8 cellular contexts compared by ENCODE assay signal in the genomic region with DNA sequence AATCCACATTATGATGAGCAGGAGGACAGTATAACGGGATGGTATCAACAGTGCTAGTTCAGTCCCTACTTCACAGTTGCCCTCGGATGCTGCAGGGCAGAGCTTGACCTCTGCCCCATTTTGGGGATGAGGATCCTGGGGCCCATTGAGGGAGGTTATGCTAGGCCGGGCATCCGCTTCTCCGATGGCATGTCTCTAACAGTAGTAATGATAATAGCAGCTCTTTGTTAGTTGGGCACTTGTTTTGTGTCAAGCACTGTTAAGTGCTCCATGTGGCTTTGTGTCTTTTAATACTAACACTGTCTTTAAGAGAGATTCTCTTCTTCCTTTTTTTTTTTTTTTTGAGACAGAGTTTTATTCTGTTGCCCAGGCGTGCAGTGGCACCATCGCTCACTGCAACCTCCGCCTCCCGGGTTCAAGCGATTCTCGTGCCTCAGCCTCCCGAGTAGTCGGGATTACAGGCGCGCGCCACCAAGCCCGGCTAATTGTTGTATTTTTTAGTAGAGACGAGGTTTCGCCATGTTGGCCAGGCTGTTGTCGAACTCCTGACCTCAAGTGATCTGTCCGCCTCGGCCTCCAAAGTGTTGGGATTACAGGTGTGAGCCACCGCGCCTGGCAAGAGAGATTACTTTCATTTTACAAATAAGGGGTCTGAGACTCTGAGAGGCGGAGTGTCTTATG. TPM values are rescaled to one million over a fixed set of nuclear protein-coding genes. Genes with fewer than 3 reads are reported as not detected.
DNase-seq lines count a peak whose midpoint lies in the region; ATAC-seq lines count a peak whose summit lies in the region.

No MANE protein-coding gene starts in this region.

- no peaks in the 10 kb centered on the region for H3K27me3 ChIP-seq in right cardiac atrium (ENCODE audit: control insufficient read depth, insufficient read depth)

- ATAC-seq in right cardiac atrium = peak in 1 of 2 donors; percentile 1
- ATAC-seq in stimulated activated memory B cell treated with anti-CD40 and anti-IgM and Interleukin-4, amounts not matched to agents 10 μg/mL and 1 μg/mL and 100 μg/mL, for 72 hours = no peak
- no peak for ATAC-seq in GM18867 (IDR thresholded peaks at IDR 0.05; ENCODE audit: unreplicated experiment)
- ATAC-seq in GM19023 (IDR thresholded peaks at IDR 0.05; ENCODE audit: unreplicated experiment) = no peak

- peak overlapping the region; percentile 94 for H3K27ac Mint-ChIP-seq in activated CD4-positive, alpha-beta memory T cell treated with anti-CD3 and anti-CD28 coated beads for 36 hours
- H3K27ac Mint-ChIP-seq in stimulated activated memory B cell treated with anti-CD40 and anti-IgM and Interleukin-4, amounts not matched to agents 10 μg/mL and 1 μg/mL and 100 μg/mL, for 72 hours = peak overlapping the region; percentile 94

- 73% methylated on average over 25 of the region's 25 CpGs for WGBS in right cardiac atrium

- CTCF ChIA-PET in activated CD4-positive, alpha-beta memory T cell treated with anti-CD3 and anti-CD28 coated beads for 36 hours (lab: Charles Lee) = interaction anchor here (0.7 to 2.1 kb wide), 7 partner anchors 9 to 125 kb away, joined by 3 to 9 read pairs (median 4); no protein-coding TSS in a partner anchor

- no peaks in the 10 kb centered on the region for H3K9me3 Mint-ChIP-seq in activated CD4-positive, alpha-beta memory T cell treated with anti-CD3 and anti-CD28 coated beads for 36 hours
- H3K9me3 Mint-ChIP-seq in stimulated activated memory B cell treated with anti-CD40 and anti-IgM and Interleukin-4, amounts not matched to agents 10 μg/mL and 1 μg/mL and 100 μg/mL, for 72 hours = no peaks in the 10 kb centered on the region

- no peaks in the 10 kb centered on the region for H3K9me3 ChIP-seq in right cardiac atrium (ENCODE audit: control insufficient read depth, low read length)

- peak overlapping the region; percentile 96 for H3K27ac ChIP-seq in right cardiac atrium (ENCODE audit: low read length)

- peak overlapping the region; percentile 98 for H3K4me3 Mint-ChIP-seq in activated CD4-positive, alpha-beta memory T cell treated with anti-CD3 and anti-CD28 coated beads for 36 hours
- peak overlapping the region; percentile 96 for H3K4me3 Mint-ChIP-seq in stimulated activated memory B cell treated with anti-CD40 and anti-IgM and Interleukin-4, amounts not matched to agents 10 μg/mL and 1 μg/mL and 100 μg/mL, for 72 hours

- no peaks in the 10 kb centered on the region for H3K27me3 Mint-ChIP-seq in activated CD4-positive, alpha-beta memory T cell treated with anti-CD3 and anti-CD28 coated beads for 36 hours
- no peaks in the 10 kb centered on the region for H3K27me3 Mint-ChIP-seq in stimulated activated memory B cell treated with anti-CD40 and anti-IgM and Interleukin-4, amounts not matched to agents 10 μg/mL and 1 μg/mL and 100 μg/mL, for 72 hours

- DNase-seq in NCI-H2227 (lab: John Stamatoyannopoulos, UW; ENCODE audit: unreplicated experiment) = peak; percentile 45
- no peak for DNase-seq in NCI-H2227 treated with DMSO at 0.1 percent for 48 hours (lab: John Stamatoyannopoulos, UW)
- peak; percentile 28 for DNase-seq in activated CD4-positive, alpha-beta memory T cell treated with anti-CD3 and anti-CD28 coated beads for 36 hours
- no peak for DNase-seq in right cardiac atrium
- no peak for DNase-seq in NCI-H1436 (lab: John Stamatoyannopoulos, UW)

- H3K36me3 Mint-ChIP-seq in activated CD4-positive, alpha-beta memory T cell treated with anti-CD3 and anti-CD28 coated beads for 36 hours = peaks cover 8% of the 10 kb centered on the region
- H3K36me3 Mint-ChIP-seq in stimulated activated memory B cell treated with anti-CD40 and anti-IgM and Interleukin-4, amounts not matched to agents 10 μg/mL and 1 μg/mL and 100 μg/mL, for 72 hours = no peaks in the 10 kb centered on the region

- intact Hi-C loops in activated CD4-positive, alpha-beta memory T cell treated with anti-CD3 and anti-CD28 coated beads for 36 hours (cut with micrococcal nuclease) = no loop called here
- intact Hi-C loops in right cardiac atrium (cut with DNase I) = no loop called here

- POLR2A ChIA-PET in activated CD4-positive, alpha-beta memory T cell treated with anti-CD3 and anti-CD28 coated beads for 36 hours (lab: Charles Lee) = interaction anchor here (0.7 to 1.0 kb wide), 5 partner anchors 9 to 281 kb away, joined by 3 to 5 read pairs (median 3); no protein-coding TSS in a partner anchor

- peaks cover 38% of the 10 kb centered on the region for H3K4me1 Mint-ChIP-seq in activated CD4-positive, alpha-beta memory T cell treated with anti-CD3 and anti-CD28 coated beads for 36 hours (ENCODE audit: low read depth)
- H3K4me1 Mint-ChIP-seq in stimulated activated memory B cell treated with anti-CD40 and anti-IgM and Interleukin-4, amounts not matched to agents 10 μg/mL and 1 μg/mL and 100 μg/mL, for 72 hours = peaks cover 46% of the 10 kb centered on the region

- H3K4me3 ChIP-seq in right cardiac atrium (ENCODE audit: low read length) = peak overlapping the region; percentile 86

- peaks cover 20% of the 10 kb centered on the region for H3K4me1 ChIP-seq in right cardiac atrium (ENCODE audit: control insufficient read depth, insufficient read depth, low read length)

RNA-seq across cellular contexts. Expression of gene MAPRE1, which starts 1.1 kb away (rescaled TPM):
- total RNA-seq in activated CD4-positive, alpha-beta memory T cell treated with anti-CD3 and anti-CD28 coated beads for 36 hours = 100 to 1,000 TPM; 131 to 133 TPM
- total RNA-seq in right cardiac atrium = 100 to 1,000 TPM in 1 of 4 donors, 10 to 100 TPM in 3; 71.9 to 110 (median 84.3) TPM
- polyA plus RNA-seq in right cardiac atrium = 47.0 TPM

RNA-seq across cellular contexts. Expression of gene EFCAB8, which starts 37.9 kb away (rescaled TPM):
- total RNA-seq in activated CD4-positive, alpha-beta memory T cell treated with anti-CD3 and anti-CD28 coated beads for 36 hours = under 1 TPM; 0.24 to 0.83 TPM
- under 1 TPM in 2 of 4 donors, not detected in 2; 0.20 to 0.64 TPM for total RNA-seq in right cardiac atrium
- not detected for polyA plus RNA-seq in right cardiac atrium

RNA-seq across cellular contexts. Expression of gene DNMT3B, which starts 58.7 kb away (rescaled TPM):
- 1 to 10 TPM; 1.7 to 2.0 TPM for total RNA-seq in activated CD4-positive, alpha-beta memory T cell treated with anti-CD3 and anti-CD28 coated beads for 36 hours
- under 1 TPM; 0.28 to 0.65 (median 0.59) TPM for total RNA-seq in right cardiac atrium
- polyA plus RNA-seq in right cardiac atrium = 0.52 TPM

Comparison
In these comparisons a context has a peak if more than half of its experiments do, and no peak if none do; other contexts are left out.
1. DNase-seq: peak in NCI-H2227 (single experiment) and activated CD4-positive, alpha-beta memory T cell treated with anti-CD3 and anti-CD28 coated beads for 36 hours (single experiment); none in NCI-H2227 treated with DMSO at 0.1 percent for 48 hours (single experiment), right cardiac atrium (0 of 3) and NCI-H1436 (single experiment).